1 cellular context compared by ENCODE assay signal in genomic region chr22:48320671-48321515, GRCh38.
TF ChIP-seq lines count a peak whose summit lies in the region.

No MANE protein-coding gene starts in this region.

TF ChIP-seq in GM23338, 12 proteins besides CTCF, POLR2A, EP300 and RAD21:
- TF ChIP-seq EZH2 (IDR thresholded peaks at IDR 0.05; ENCODE audit: low read depth, unreplicated experiment) (no peak), POLR2AphosphoS5 (IDR thresholded peaks at IDR 0.05; ENCODE audit: low read depth) (no peak), CREB1 (CRISPR knock-in tag; IDR thresholded peaks at IDR 0.05; ENCODE audit: low read depth) (no peak), JUNB (IDR thresholded peaks at IDR 0.05; ENCODE audit: unreplicated experiment) (no peak), NANOG (IDR thresholded peaks at IDR 0.05; ENCODE audit: borderline replicate concordance) (no peak), ZNF462 (CRISPR knock-in tag; IDR thresholded peaks at IDR 0.05) (no peak), EZH2phosphoT487 (IDR thresholded peaks at IDR 0.05; ENCODE audit: unreplicated experiment) (no peak), ZNF114 (CRISPR knock-in tag; IDR thresholded peaks at IDR 0.05) (no peak), REST (IDR thresholded peaks at IDR 0.05; ENCODE audit: unreplicated experiment) (no peak), STAT1 (IDR thresholded peaks at IDR 0.05; ENCODE audit: unreplicated experiment) (no peak)
